ENCODE assay signal across 8 cellular contexts in the genomic region with DNA sequence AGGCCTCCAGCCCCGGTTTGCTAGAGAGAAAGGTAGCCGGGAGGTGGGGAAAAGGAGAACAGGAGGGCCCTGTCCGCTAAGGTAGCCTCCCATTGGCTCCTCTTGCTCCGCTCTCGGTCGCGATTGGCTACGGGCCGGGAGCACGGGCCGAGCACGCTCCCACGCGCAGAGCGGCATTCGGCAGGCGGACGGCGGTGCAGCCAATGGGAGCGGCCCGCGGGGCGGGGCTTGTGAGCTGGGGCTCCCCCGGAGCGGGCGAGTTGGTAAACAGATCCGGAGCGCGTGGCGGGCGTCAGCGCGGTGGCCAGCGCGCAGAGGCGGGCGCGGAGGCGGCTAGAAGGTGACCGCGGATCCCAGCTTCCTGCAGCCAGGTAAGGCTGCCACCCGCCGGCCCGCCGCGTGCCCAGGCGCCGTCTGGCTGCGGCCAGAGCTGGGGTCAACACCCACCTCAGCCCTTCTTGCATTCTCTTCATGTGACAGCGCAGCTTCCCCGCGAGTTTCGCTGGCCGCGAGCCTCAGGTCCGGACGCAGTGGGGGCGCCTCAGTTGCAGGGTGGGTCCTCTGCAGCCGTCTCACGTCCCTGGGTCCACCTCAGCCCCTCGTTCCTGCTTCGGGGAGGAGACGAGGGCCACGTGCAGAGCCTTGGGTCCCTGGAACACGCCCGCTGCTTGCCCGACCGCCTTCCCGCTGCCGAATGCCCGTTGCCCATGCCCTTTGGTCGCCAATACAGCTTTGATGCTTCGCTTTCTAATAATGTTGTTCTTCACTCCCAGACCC. TPM values are rescaled to one million over a fixed set of nuclear protein-coding genes. Genes with fewer than 3 reads are reported as not detected.
DNase-seq lines count a peak whose midpoint lies in the region; ATAC-seq and TF ChIP-seq lines count a peak whose summit lies in the region.

A gene (plus strand): TSS at position 266 of the 777 bp plus-strand sequence. CDS start 21,092 bp downstream, outside the sequence.

- no peak within 1 kb of the TSS for H4K8ac ChIP-seq in mesendoderm (ENCODE audit: low read depth, low read length)

- DNase-seq in COR-L47 (lab: John Stamatoyannopoulos, UW) = peak; percentile 99
- DNase-seq in HuH-7 (ENCODE audit: low spot score) = peak; percentile 98
- DNase-seq in activated CD8-positive, alpha-beta memory T cell treated with anti-CD3 and anti-CD28 coated beads, Interleukin-2, amount 50 U/mL, for 4 hours = peak; percentile 99
- DNase-seq in mesendoderm = peak; percentile 100
- DNase-seq in stimulated activated CD8-positive, alpha-beta memory T cell treated with anti-CD3 and anti-CD28 coated beads, Interleukin-12 subunit alpha, Interleukin-12 subunit beta, amount 100 ng/mL, for 4 hours (ENCODE audit: low read depth) = peak; percentile 98

- no peaks in the 10 kb centered on the region for H4K20me1 ChIP-seq in OCI-LY1 (ENCODE audit: insufficient read depth, low read length)

- no peak within 1 kb of the TSS for H3K23ac ChIP-seq in mesendoderm (ENCODE audit: low read length)

- H4K5ac ChIP-seq in mesendoderm (ENCODE audit: low read length) = no peak within 1 kb of the TSS

- no peaks in the 10 kb centered on the region for H3K9me2 ChIP-seq in OCI-LY1 (ENCODE audit: low read depth, low read length)

- H3K27me3 ChIP-seq in OCI-LY1 (ENCODE audit: insufficient read depth, low read length) (no peaks in the 10 kb centered on the region), mesendoderm (ENCODE audit: insufficient read depth, low read length, poor library complexity) (no peaks in the 10 kb centered on the region)

- H3K4me2 ChIP-seq in OCI-LY1 (ENCODE audit: low read length) (peak within 1 kb of the TSS; percentile 91), mesendoderm (ENCODE audit: low read length) (peak within 1 kb of the TSS; percentile 91)

- no peak within 1 kb of the TSS for H2AK5ac ChIP-seq in mesendoderm (ENCODE audit: low read length)

- no peaks in the 10 kb centered on the region for H3K36me3 ChIP-seq in OCI-LY1 (ENCODE audit: insufficient read depth, low read length)
- no peaks in the 10 kb centered on the region for H3K36me3 ChIP-seq in mesendoderm (ENCODE audit: control insufficient read depth, insufficient read depth, low read length)

- peaks cover under 1% of the 10 kb centered on the region; the same call in 1 of the 2 replicates for H3K9me3 ChIP-seq in OCI-LY1 (ENCODE audit: low read length)

- H2BK15ac ChIP-seq in mesendoderm (replicated peaks; ENCODE audit: low read depth) = no peak within 1 kb of the TSS

- H3K4me3 ChIP-seq in OCI-LY1 (ENCODE audit: low read depth, low read length, poor library complexity, severe bottlenecking) (peak within 1 kb of the TSS; percentile 79), mesendoderm (ENCODE audit: low read length) (peak within 1 kb of the TSS; percentile 42)

- peak within 1 kb of the TSS; percentile 96 for H3K56ac ChIP-seq in mesendoderm (ENCODE audit: low read length)

- peak within 1 kb of the TSS; percentile 70 for H3K4ac ChIP-seq in mesendoderm (ENCODE audit: low read depth, low read length)

- H3K79me1 ChIP-seq in mesendoderm (ENCODE audit: low read length) = peaks cover 4% of the 10 kb centered on the region

- peak within 1 kb of the TSS; percentile 82 for H2BK5ac ChIP-seq in mesendoderm (ENCODE audit: low read length)

- H3K4me1 ChIP-seq in OCI-LY1 (ENCODE audit: insufficient read depth, low read length, severe bottlenecking) = peaks cover 39% of the 10 kb centered on the region
- peaks cover 9% of the 10 kb centered on the region for H3K4me1 ChIP-seq in mesendoderm (ENCODE audit: control insufficient read depth, low read depth, low read length)

- peak within 1 kb of the TSS; percentile 85 for H3K18ac ChIP-seq in mesendoderm (ENCODE audit: low read length)

- H3K9ac ChIP-seq in OCI-LY1 (ENCODE audit: low read length) (peak within 1 kb of the TSS; percentile 81), mesendoderm (ENCODE audit: low read length) (peak within 1 kb of the TSS; percentile 96)

- H2AFZ ChIP-seq in OCI-LY1 (ENCODE audit: low read length) = peak within 1 kb of the TSS; percentile 17; the same call in 1 of the 2 replicates

- ATAC-seq in GM21526 (IDR thresholded peaks at IDR 0.05; ENCODE audit: low FRiP score, unreplicated experiment) = peak; percentile 95

- no CpG with 5 or more reads among the region's 73 CpGs for WGBS in mesendoderm (ENCODE audit: extremely low coverage, insufficient coverage, low lambda C conversion rate)

- H3K79me2 ChIP-seq in OCI-LY1 (ENCODE audit: insufficient read depth, low read length) (no peaks in the 10 kb centered on the region), mesendoderm (ENCODE audit: control insufficient read depth, insufficient read depth, low read length) (no peaks in the 10 kb centered on the region)

- no peaks in the 10 kb centered on the region for H3F3A ChIP-seq in OCI-LY1 (ENCODE audit: insufficient read depth, low read length)

- H2BK120ac ChIP-seq in mesendoderm (ENCODE audit: low read depth, low read length) = no peak within 1 kb of the TSS

- no peak for TF ChIP-seq CTCF in OCI-LY1 (IDR thresholded peaks at IDR 0.05; ENCODE audit: low read length)

- in situ Hi-C loops in endometrial microvascular endothelial cells (cut with HindIII; ENCODE audit: inconsistent ontology term, low pct_unique_long_range_greater_than_20kb, low sequenced_read_pairs) = no loop called here

- peak within 1 kb of the TSS; percentile 92 for H3K27ac ChIP-seq in OCI-LY1 (ENCODE audit: low read depth, low read length, poor library complexity, severe bottlenecking)
- H3K27ac ChIP-seq in mesendoderm (ENCODE audit: low read depth, low read length) = peak within 1 kb of the TSS; percentile 91

RNA-seq across cellular contexts. Expression of the gene that starts here (rescaled TPM):
- 14.9 TPM for total RNA-seq in endometrial microvascular endothelial cells (ENCODE audit: inconsistent ontology term)
- polyA plus RNA-seq in mesendoderm (2013, experiment 1 of 2) = 13.0 TPM
- polyA plus RNA-seq in mesendoderm (2013, experiment 2 of 2) = 13.2 TPM

Comparison
In these comparisons a context has a peak if more than half of its experiments do, and no peak if none do; other contexts are left out.
1. Peak in every context shown above with its lines: DNase-seq, ATAC-seq, H3K4me3 ChIP-seq and H3K27ac ChIP-seq.